In genomic region chr2:17030070-17030469, GRCh38 we compare ENCODE assay signal across 24 cellular contexts.
"Had no signal": no experiment of that assay in that cellular context is flagged by ENCODE, and none has a peak within 500 bp of the region (broad histone marks: within the 10 kb centered on the region; RNA-seq: fewer than 3 reads in every experiment).

No MANE protein-coding gene starts in this region.

- H3K9me3 ChIP-seq: esophagus squamous epithelium, gastrocnemius medialis, right lobe of liver, tibial artery had no signal

- DNase-seq: activated CD4-positive, alpha-beta memory T cell treated with anti-CD3 and anti-CD28 coated beads, Interleukin-2, amount 10 ng/mL, durations not matched to agents 7 days and 5 days; activated CD4-positive, alpha-beta T cell treated with anti-CD3 and anti-CD28 coated beads, Interleukin-2, amount 10 ng/mL, durations not matched to agents 24 days and 14 days; activated gamma-delta T cell; activated naive CD4-positive, alpha-beta T cell treated with anti-CD3 and anti-CD28 coated beads, Interleukin-2, amount 50 U/mL, for 16 hours; activated naive CD8-positive, alpha-beta T cell treated with anti-CD3 and anti-CD28 coated beads, Interleukin-2, amount 50 U/mL, for 24 hours; activated T-cell treated with anti-CD3 and anti-CD28 coated beads for 4 hours; cortex of kidney; endodermal cell; esophagus squamous epithelium; gastrocnemius medialis; head of caudate nucleus; left cardiac atrium; nephron progenitor cell; occipital lobe; posterior cingulate gyrus; right lobe of liver; stimulated activated CD4-positive, alpha-beta T cell treated with anti-CD3 and anti-CD28 coated beads, Interleukin-2, amount 100 ng/mL, for 24 hours; stimulated activated naive CD8-positive, alpha-beta T cell treated with anti-CD3 and anti-CD28 coated beads, Interleukin-15, amount 100 ng/mL, for 72 hours; T1000; tibial artery had no signal

- H3K27me3 ChIP-seq: esophagus squamous epithelium, gastrocnemius medialis, right lobe of liver, tibial artery had no signal

- H3K4me3 ChIP-seq: esophagus squamous epithelium, gastrocnemius medialis, right lobe of liver, skin epidermis, tibial artery had no signal

- H3K27ac ChIP-seq: esophagus squamous epithelium, gastrocnemius medialis, right lobe of liver, skin epidermis, tibial artery, VCaP had no signal

- H3K36me3 ChIP-seq: esophagus squamous epithelium, gastrocnemius medialis, right lobe of liver, tibial artery had no signal

- ATAC-seq: activated CD4-positive, CD25-positive, alpha-beta regulatory T cell treated with anti-CD3 and anti-CD28 coated beads, Interleukin-2, amount 50 U/mL, for 24 hours; activated naive CD8-positive, alpha-beta T cell treated with anti-CD3 and anti-CD28 coated beads, Interleukin-2, amount 50 U/mL, for 24 hours; gastrocnemius medialis; left cardiac atrium; right lobe of liver; stimulated activated effector memory CD8-positive, alpha-beta T cell treated with anti-CD3 and anti-CD28 coated beads, Interleukin-12 subunit alpha, Interleukin-12 subunit beta, amount 100 ng/mL, for 72 hours; stimulated activated naive CD8-positive, alpha-beta T cell treated with anti-CD3 and anti-CD28 coated beads, Interleukin-15, amount 100 ng/mL, for 72 hours had no signal

- H3K4me1 ChIP-seq: esophagus squamous epithelium, gastrocnemius medialis, right lobe of liver, tibial artery had no signal
